In the genomic region with DNA sequence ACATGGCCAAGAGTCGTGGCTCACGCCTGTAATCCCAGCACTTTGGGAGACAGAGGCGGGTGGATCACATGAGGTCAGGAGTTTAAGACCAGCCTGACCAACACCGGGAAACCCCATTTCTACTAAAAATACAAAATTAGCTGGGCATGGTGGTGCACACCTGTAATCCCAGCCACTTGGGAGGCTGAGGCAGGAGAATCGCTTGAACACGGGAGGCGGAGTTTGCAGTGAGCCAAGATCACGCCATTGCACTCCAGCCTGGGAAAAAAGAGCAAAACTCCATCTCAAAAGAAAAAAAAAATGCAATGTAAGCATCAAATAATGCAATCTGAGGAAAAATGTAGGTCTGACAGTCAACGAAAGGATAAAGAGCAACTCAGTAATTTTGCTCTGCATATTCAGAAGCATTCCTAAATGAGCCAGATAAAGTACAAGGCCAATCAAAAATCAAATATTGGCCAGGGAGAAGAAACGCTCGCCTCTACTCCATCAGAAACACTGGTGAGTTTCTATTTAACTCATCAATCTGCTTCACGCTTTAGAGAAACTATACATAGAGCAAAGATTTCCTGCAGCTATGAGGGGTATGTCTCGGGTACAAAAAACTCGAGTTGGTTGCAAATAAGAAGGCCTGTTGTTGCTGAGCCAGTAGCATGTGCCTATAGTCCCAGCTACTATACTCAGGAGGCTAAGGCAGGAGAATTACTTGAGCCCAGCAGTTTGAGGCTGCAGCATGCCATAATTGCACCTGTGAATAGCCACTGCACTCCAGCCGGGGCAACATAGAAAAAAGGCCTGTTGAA, we compare ENCODE assay signal across 13 cellular contexts. TPM values are rescaled to one million over a fixed set of nuclear protein-coding genes. Genes with fewer than 3 reads are reported as not detected.
DNase-seq lines count a peak whose midpoint lies in the region; ATAC-seq and TF ChIP-seq lines count a peak whose summit lies in the region.
"Had no signal": no experiment of that assay in that cellular context is flagged by ENCODE, and none has a peak within 500 bp of the region (broad histone marks: within the 10 kb centered on the region; RNA-seq: fewer than 3 reads in every experiment).

No MANE protein-coding gene starts in this region.

- ATAC-seq in GM18517 (IDR thresholded peaks at IDR 0.05; ENCODE audit: unreplicated experiment) = no peak
- no peak for ATAC-seq in GM19324 (IDR thresholded peaks at IDR 0.05; ENCODE audit: low FRiP score, unreplicated experiment)
- ATAC-seq: left colon had no signal

- no peaks in the 10 kb centered on the region for H3K9me3 Mint-ChIP-seq in activated naive CD4-positive, alpha-beta T cell treated with anti-CD3 and anti-CD28 coated beads, Interleukin-2, amount 50 U/mL, for 24 hours
- H3K9me3 Mint-ChIP-seq in dendritic cell treated with granulocyte-macrophage colony-stimulating factor and Interleukin-4, amounts not matched to agents 40 ng/mL and 50 ng/mL, for 4 days = no peaks in the 10 kb centered on the region

- H3K4me3 Mint-ChIP-seq in activated naive CD4-positive, alpha-beta T cell treated with anti-CD3 and anti-CD28 coated beads, Interleukin-2, amount 50 U/mL, for 24 hours = peak overlapping the region; percentile 60
- peak overlapping the region; percentile 23 for H3K4me3 Mint-ChIP-seq in dendritic cell treated with granulocyte-macrophage colony-stimulating factor and Interleukin-4, amounts not matched to agents 40 ng/mL and 50 ng/mL, for 4 days

- TF ChIP-seq CTCF in stomach (IDR thresholded peaks at IDR 0.05) = no peak

- H3K27me3 Mint-ChIP-seq in activated naive CD4-positive, alpha-beta T cell treated with anti-CD3 and anti-CD28 coated beads, Interleukin-2, amount 50 U/mL, for 24 hours = no peaks in the 10 kb centered on the region
- no peaks in the 10 kb centered on the region for H3K27me3 Mint-ChIP-seq in dendritic cell treated with granulocyte-macrophage colony-stimulating factor and Interleukin-4, amounts not matched to agents 40 ng/mL and 50 ng/mL, for 4 days

- no peak for TF ChIP-seq EP300 in stomach (IDR thresholded peaks at IDR 0.05)

- TF ChIP-seq POLR2A in stomach (IDR thresholded peaks at IDR 0.05) = no peak

- H3K36me3 Mint-ChIP-seq in activated naive CD4-positive, alpha-beta T cell treated with anti-CD3 and anti-CD28 coated beads, Interleukin-2, amount 50 U/mL, for 24 hours = peaks cover 10% of the 10 kb centered on the region
- H3K36me3 Mint-ChIP-seq in dendritic cell treated with granulocyte-macrophage colony-stimulating factor and Interleukin-4, amounts not matched to agents 40 ng/mL and 50 ng/mL, for 4 days (ENCODE audit: low read depth) = peaks cover 69% of the 10 kb centered on the region

- H3K4me1 ChIP-seq in stomach = peaks cover 59 to 86% (median 80%) of the 10 kb centered on the region in 4 donors

- 59 to 77% (median 62%) methylated on average over 15 of the region's 15 CpGs for WGBS in stomach, 5 donors

- H3K4me1 Mint-ChIP-seq in activated naive CD4-positive, alpha-beta T cell treated with anti-CD3 and anti-CD28 coated beads, Interleukin-2, amount 50 U/mL, for 24 hours = peaks cover 78% of the 10 kb centered on the region
- peaks cover 73% of the 10 kb centered on the region for H3K4me1 Mint-ChIP-seq in dendritic cell treated with granulocyte-macrophage colony-stimulating factor and Interleukin-4, amounts not matched to agents 40 ng/mL and 50 ng/mL, for 4 days (ENCODE audit: low read depth)

- intact Hi-C loops in dendritic cell treated with granulocyte-macrophage colony-stimulating factor and Interleukin-4, amounts not matched to agents 40 ng/mL and 50 ng/mL, for 4 days (cut with micrococcal nuclease) = no loop called here
- intact Hi-C loops in stomach (cut with DNase I; ENCODE audit: low total_unique reads) = no loop called here

- H3K27ac ChIP-seq in stomach = peak overlapping the region in 4 of 5 donors; percentile 5 to 100 (median 67)
- H3K27ac ChIP-seq: epithelial cell of prostate had no signal

- no peak for DNase-seq in activated naive CD4-positive, alpha-beta T cell treated with Interleukin-2 at 50 U/mL for 16 hours
- DNase-seq in NAMALWA (ENCODE audit: low spot score) (peak; percentile 39), stomach (no peak), NCI-H1092 treated with DMSO at 0.1 percent for 48 hours (lab: John Stamatoyannopoulos, UW) (no peak)
- DNase-seq: left colon, NCI-H1048, NCI-H524 treated with DMSO at 0.1 percent for 48 hours, T-helper 9 cell had no signal

- H3K27ac Mint-ChIP-seq in activated naive CD4-positive, alpha-beta T cell treated with anti-CD3 and anti-CD28 coated beads, Interleukin-2, amount 50 U/mL, for 24 hours = peak overlapping the region; percentile 17
- H3K27ac Mint-ChIP-seq in dendritic cell treated with granulocyte-macrophage colony-stimulating factor and Interleukin-4, amounts not matched to agents 40 ng/mL and 50 ng/mL, for 4 days = no peak overlapping the region

- H3K27me3 ChIP-seq in stomach = no peaks in the 10 kb centered on the region

- peaks cover 25 to 34% (median 34%) of the 10 kb centered on the region in 4 donors for H3K36me3 ChIP-seq in stomach

- no peaks in the 10 kb centered on the region for H3K9me3 ChIP-seq in stomach

- peak overlapping the region in 1 of 4 donors; percentile 84 for H3K4me3 ChIP-seq in stomach

RNA-seq across cellular contexts. Expression of a gene that starts 3.7 kb away (rescaled TPM):
- 10 to 100 TPM; 24.1 to 72.9 (median 51.1) TPM for total RNA-seq in stomach
- 10 to 100 TPM; 27.0 to 42.9 (median 41.3) TPM for polyA plus RNA-seq in stomach

RNA-seq across cellular contexts. Expression of a gene that starts 58.1 kb away (rescaled TPM):
- 100 to 1,000 TPM in 1 of 5 donors, 10 to 100 TPM in 4; 49.1 to 110 (median 92.1) TPM for total RNA-seq in stomach
- polyA plus RNA-seq in stomach = 10 to 100 TPM; 16.1 to 23.3 (median 20.0) TPM
